ENCODE assay signal across 9 cellular contexts in the genomic region with DNA sequence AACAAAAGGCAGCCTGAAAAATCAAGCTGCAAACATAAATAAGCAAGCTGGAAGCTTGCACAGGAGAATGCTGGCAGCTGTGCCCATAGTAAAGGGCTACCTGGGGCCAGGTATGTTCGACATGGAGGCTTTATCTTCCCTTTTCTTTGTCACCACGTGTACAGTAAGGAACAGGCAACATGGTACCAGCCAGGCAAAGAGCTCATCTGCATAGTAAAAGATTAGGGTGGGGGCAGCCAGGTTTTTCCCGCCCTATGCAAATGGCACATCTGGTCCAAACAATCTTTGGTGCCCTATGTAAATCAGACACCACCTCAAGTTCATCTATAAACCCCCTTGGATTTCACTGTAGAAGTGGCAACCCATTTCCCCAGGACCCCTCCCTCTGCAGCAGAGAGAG.
"Had no signal": no experiment of that assay in that cellular context is flagged by ENCODE, and none has a peak within 500 bp of the region (broad histone marks: within the 10 kb centered on the region; RNA-seq: fewer than 3 reads in every experiment).

No MANE protein-coding gene starts in this region.

- H3K4me1 ChIP-seq: HAP-1 had no signal

- H3K9ac ChIP-seq: GM23248 had no signal

- H3K9me3 ChIP-seq: HAP-1 had no signal

- H3K4me2 ChIP-seq: GM23338 had no signal

- H3K27ac ChIP-seq: GM23248 had no signal

- H2AFZ ChIP-seq: GM23248, GM23338 had no signal

- H3K36me3 ChIP-seq: HAP-1 had no signal

- DNase-seq: GM23248, GOT3, H7, H9, HCEC 1CT, HFFc6 had no signal

- H3K4me3 ChIP-seq: GM23248, GM23338, HAP-1 had no signal

- FAIRE-seq: H54 had no signal
